In the genomic region with DNA sequence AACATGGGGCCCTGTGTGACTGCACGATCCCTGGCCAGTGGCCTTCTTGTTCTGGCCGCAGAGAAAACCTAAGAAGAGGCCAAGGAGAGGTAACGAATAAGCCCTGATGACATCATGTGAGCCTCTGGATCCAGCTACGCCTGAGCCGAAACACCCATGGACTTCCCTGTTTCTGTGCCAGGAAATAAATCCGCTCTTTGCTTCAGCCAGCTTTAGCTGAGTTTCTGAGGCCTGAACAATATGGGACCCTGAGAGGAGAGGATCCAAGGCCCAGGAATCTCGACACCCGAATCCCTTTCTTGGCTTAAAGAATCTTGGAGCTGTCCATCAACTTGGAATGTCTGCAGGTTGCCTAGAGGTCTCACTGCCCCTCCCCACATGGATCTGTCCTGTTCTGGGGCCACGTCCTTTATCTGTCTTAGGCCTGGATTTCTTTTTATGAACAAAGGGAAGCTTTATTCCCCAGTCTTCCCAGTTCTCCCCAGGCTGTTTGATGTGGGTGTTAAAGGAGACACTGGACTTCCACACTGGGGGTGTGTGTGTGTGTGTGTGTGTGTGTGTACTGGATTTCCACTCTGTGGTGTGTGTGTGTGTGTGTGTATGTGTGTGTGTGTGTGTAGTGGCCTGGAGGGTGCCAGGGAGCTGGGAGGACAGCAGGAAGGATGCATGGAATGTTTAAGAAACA, we compare ENCODE assay signal across 10 cellular contexts. TPM values are rescaled to one million over a fixed set of nuclear protein-coding genes. Genes with fewer than 3 reads are reported as not detected.
DNase-seq lines count a peak whose midpoint lies in the region; ATAC-seq, FAIRE-seq and TF ChIP-seq lines count a peak whose summit lies in the region.
"Had no signal": no experiment of that assay in that cellular context is flagged by ENCODE, and none has a peak within 500 bp of the region (broad histone marks: within the 10 kb centered on the region; RNA-seq: fewer than 3 reads in every experiment).

No MANE protein-coding gene starts in this region.

- WGBS in K562 (ENCODE audit: insufficient coverage, low coverage, missing lambda C conversion rate), result 59% methylated on average over 9 of the region's 9 CpGs

- H3K4me2 ChIP-seq in K562 (ENCODE audit: insufficient read depth, low read length), result no peak overlapping the region

- peaks cover 25 to 35% of the 10 kb centered on the region in 2 experiments for H3K4me1 ChIP-seq in K562 (replicated peaks in 1 of 2; ENCODE audit: control insufficient read depth in 2 of 2, insufficient read depth in 2 of 2, low read length in 2 of 2)
- peaks cover 15% of the 10 kb centered on the region for H3K4me1 ChIP-seq in rectal smooth muscle tissue (ENCODE audit: control insufficient read depth, insufficient read depth, low read length)
- H3K4me1 ChIP-seq in CD8-positive, alpha-beta T cell (ENCODE audit: insufficient read depth, low read length), result peaks cover 9% of the 10 kb centered on the region

- no peaks in the 10 kb centered on the region for H3K27me3 Mint-ChIP-seq in Calu3 (ENCODE audit: unreplicated experiment)
- H3K27me3 Mint-ChIP-seq in CD8-positive, alpha-beta T cell (ENCODE audit: low read depth), result no peaks in the 10 kb centered on the region

- H3K27ac Mint-ChIP-seq in Calu3 (ENCODE audit: unreplicated experiment), result peak overlapping the region; percentile 78
- H3K27ac Mint-ChIP-seq in CD8-positive, alpha-beta T cell, result no peak overlapping the region

- no peak for TF ChIP-seq RAD21 in K562 (CRISPR knock-in tag; conservative IDR thresholded peaks at IDR 0.05 in 1 of 2, IDR thresholded peaks at IDR 0.05 in 1 of 2)

- H3K9ac ChIP-seq in K562 (ENCODE audit: insufficient read depth in 1 of 2, low read depth in 2 of 2, low read length in 2 of 2), result peak overlapping the region in 1 of 2 experiments; percentile 66; a peak in 1 of 4 replicates
- peak overlapping the region; percentile 41 for H3K9ac ChIP-seq in rectal smooth muscle tissue (ENCODE audit: low read length)

- TF ChIP-seq POLR2A in K562 (conservative IDR thresholded peaks at IDR 0.05), result no peak

- POLR2A ChIA-PET in K562 (lab: Yijun Ruan, JAX), result interaction anchor here (0.9 to 2.3 kb wide), 4 partner anchors 9 to 15 kb away, joined by 5 to 9 read pairs (median 7); a partner anchor contains a TSS
- POLR2A ChIA-PET in CD8-positive, alpha-beta T cell (lab: Charles Lee), result no interaction called here

- H3K9me3 ChIP-seq in K562 (replicated peaks; ENCODE audit: control insufficient read depth, insufficient read depth, low read depth, low read length), result no peaks in the 10 kb centered on the region
- H3K9me3 ChIP-seq in CD8-positive, alpha-beta T cell (ENCODE audit: low read length), result no peaks in the 10 kb centered on the region

- DNase-seq in Calu3, result no peak
- DNase-seq in K562 (ENCODE audit: extremely low read depth in 1 of 4, low spot score in 3 of 4), result no peak
- peak; percentile 53 for DNase-seq in left ventricle myocardium superior
- DNase-seq in CD8-positive, alpha-beta T cell, result no peak
- DNase-seq in stimulated activated naive CD4-positive, alpha-beta T cell (lab: John Stamatoyannopoulos, UW), result no peak
- DNase-seq: stimulated activated naive CD8-positive, alpha-beta T cell treated with anti-CD3 and anti-CD28 coated beads, Interleukin-15, Interleukin-2, amounts not matched to agents 100 U/mL and 50 U/mL, for 24 hours had no signal

- H3K4me3 ChIP-seq in K562 (no peak overlapping the region), rectal smooth muscle tissue (ENCODE audit: low read length) (no peak overlapping the region)
- no peak overlapping the region for H3K4me3 ChIP-seq in CD8-positive, alpha-beta T cell (ENCODE audit: low read depth, low read length)

- in situ Hi-C loops in K562 (cut with MboI), result loop anchor here (10.0 kb wide), 1 partner anchor 630 kb away; no protein-coding TSS in a partner anchor

- CTCF ChIA-PET in Calu3 (lab: Charles Lee), result interaction anchor here (0.6 to 1.2 kb wide), 5 partner anchors 11 to 331 kb away, joined by 3 to 6 read pairs (median 3); no protein-coding TSS in a partner anchor
- CTCF ChIA-PET in K562 (lab: Yijun Ruan, JAX; ENCODE audit: low intra/inter-chr PET ratio), result no interaction called here
- CTCF ChIA-PET in CD8-positive, alpha-beta T cell (lab: Charles Lee), result interaction anchor here (1.3 to 3.3 kb wide), 3 partner anchors 10 to 33 kb away, joined by 4 to 18 read pairs (median 8); no protein-coding TSS in a partner anchor

- H3K36me3 ChIP-seq in K562 (ENCODE audit: control insufficient read depth, insufficient read depth, low read length) (no peaks in the 10 kb centered on the region), rectal smooth muscle tissue (ENCODE audit: control insufficient read depth, insufficient read depth, low read length) (no peaks in the 10 kb centered on the region)
- H3K36me3 ChIP-seq in CD8-positive, alpha-beta T cell (ENCODE audit: insufficient read depth, low read length), result no peaks in the 10 kb centered on the region

- BruUV-seq in Calu3 (replicated peaks; lab: Mats Ljungman, UMichigan) (no TSS peak), K562 (replicated peaks; lab: Mats Ljungman, UMichigan) (no TSS peak)

- no peak for FAIRE-seq in K562 (lab: Jason Lieb, UNC)
- FAIRE-seq: D721Med had no signal

- H3K9me3 Mint-ChIP-seq in Calu3 (ENCODE audit: low read depth, unreplicated experiment), result peaks cover 2% of the 10 kb centered on the region
- no peaks in the 10 kb centered on the region for H3K9me3 Mint-ChIP-seq in CD8-positive, alpha-beta T cell

- TF ChIP-seq CTCF in Calu3 (IDR thresholded peaks at IDR 0.05; ENCODE audit: unreplicated experiment) (no peak), K562 (IDR thresholded peaks at IDR 0.05 in 2 of 3, conservative IDR thresholded peaks at IDR 0.05 in 1 of 3; ENCODE audit: insufficient read depth in 2 of 3, low read depth in 1 of 3, low read length in 3 of 3) (no peak)
- TF ChIP-seq CTCF in CD8-positive, alpha-beta T cell (IDR thresholded peaks at IDR 0.05), result no peak

- H3K27me3 ChIP-seq in K562 (ENCODE audit: control insufficient read depth in 2 of 2, insufficient read depth in 2 of 2, low read length in 2 of 2) (no peaks in the 10 kb centered on the region), rectal smooth muscle tissue (ENCODE audit: control insufficient read depth, insufficient read depth, low read length) (no peaks in the 10 kb centered on the region)
- H3K27me3 ChIP-seq in CD8-positive, alpha-beta T cell (ENCODE audit: insufficient read depth, low read length), result no peaks in the 10 kb centered on the region

- no peaks in the 10 kb centered on the region for H3K79me2 ChIP-seq in K562 (ENCODE audit: control insufficient read depth, insufficient read depth, low read length)

- H3K27ac ChIP-seq in K562 (ENCODE audit: extremely low read depth, low read depth, low read length), result no peak overlapping the region
- peak overlapping the region; percentile 42 for H3K27ac ChIP-seq in rectal smooth muscle tissue (ENCODE audit: low read depth, low read length)
- no peak overlapping the region for H3K27ac ChIP-seq in CD8-positive, alpha-beta T cell (ENCODE audit: low read depth, low read length)

- peaks cover 40% of the 10 kb centered on the region for H3K4me1 Mint-ChIP-seq in Calu3 (ENCODE audit: low read depth, unreplicated experiment)
- H3K4me1 Mint-ChIP-seq in CD8-positive, alpha-beta T cell (ENCODE audit: low read depth), result peaks cover 12% of the 10 kb centered on the region

- H3K9me1 ChIP-seq in K562 (ENCODE audit: control insufficient read depth, insufficient read depth, low read length), result no peaks in the 10 kb centered on the region

- peaks cover 19% of the 10 kb centered on the region for H3K36me3 Mint-ChIP-seq in Calu3 (ENCODE audit: insufficient read depth, unreplicated experiment)
- no peaks in the 10 kb centered on the region for H3K36me3 Mint-ChIP-seq in CD8-positive, alpha-beta T cell

- no peak for TF ChIP-seq EP300 in K562 (IDR thresholded peaks at IDR 0.05; ENCODE audit: low read length)

- H2AFZ ChIP-seq in K562 (ENCODE audit: low read depth, low read length), result no peak overlapping the region

- ATAC-seq in K562, result no peak
- peak; percentile 62 for ATAC-seq in left ventricle myocardium superior
- no peak for ATAC-seq in CD8-positive, alpha-beta T cell
- no peak for ATAC-seq in HG02642 (IDR thresholded peaks at IDR 0.05; ENCODE audit: poor library complexity, unreplicated experiment)
- ATAC-seq in HG03045 (IDR thresholded peaks at IDR 0.05; ENCODE audit: unreplicated experiment), result no peak
- ATAC-seq: stimulated activated naive CD8-positive, alpha-beta T cell treated with anti-CD3 and anti-CD28 coated beads, Interleukin-15, Interleukin-2, amounts not matched to agents 100 U/mL and 50 U/mL, for 24 hours had no signal

- peak overlapping the region; percentile 33 for H3K4me3 Mint-ChIP-seq in Calu3 (ENCODE audit: low read depth, unreplicated experiment)
- no peak overlapping the region for H3K4me3 Mint-ChIP-seq in CD8-positive, alpha-beta T cell

- H4K20me1 ChIP-seq in K562 (replicated peaks; ENCODE audit: control insufficient read depth, insufficient read depth, low read length), result no peaks in the 10 kb centered on the region

- intact Hi-C loops in Calu3 (cut with micrococcal nuclease; ENCODE audit: unreplicated experiment) (no loop called here), K562 (cut with micrococcal nuclease) (no loop called here), left ventricle myocardium superior (cut with micrococcal nuclease) (no loop called here)
- intact Hi-C loops in CD8-positive, alpha-beta T cell (cut with DNase I, micrococcal nuclease), result no loop called here

RNA-seq across cellular contexts. Expression of a gene that starts 13.7 kb away (rescaled TPM):
- total RNA-seq in Calu3 (2022) (53.1 and 60.3 TPM in 2 replicates), K562 (2014; rRNA removed) (11.9 and 13.6 TPM in 2 replicates), K562 (2014; rRNA removed; fragmentation: Illumina TruSeq; extraction: Trizol) (0.19 and 0.22 TPM in 2 replicates), K562 (2015; rRNA removed; fragmentation: Illumina TruSeq; extraction: Trizol) (0.76 and 1.3 TPM in 2 replicates), K562 (2021) (4.9 and 5.7 TPM in 2 replicates), left ventricle myocardium superior (3.5 TPM)
- total RNA-seq in K562 (2011; cell fraction: chromatin; rRNA removed; ENCODE audit: low replicate concordance), result 0.25 and 1.5 TPM in 2 replicates
- total RNA-seq in K562 (2011; cell fraction: nucleolus; rRNA removed), result 2.9 and 4.7 TPM in 2 replicates
- 1.9 and 2.3 TPM in 2 replicates for total RNA-seq in K562 (2011; cell fraction: nucleoplasm; rRNA removed)
- polyA plus RNA-seq in K562 (2011; rRNA removed) (0.52 and 1.6 TPM in 2 replicates), K562 (2014; fragmentation: Illumina TruSeq; extraction: Trizol) (0.25 and 0.29 TPM in 2 replicates), K562 (2014; fragmentation: Nextera tagmentation; extraction: Ambion mirVana) (under 1 TPM; 0.14 to 0.18 TPM), K562 (2014; rRNA removed) (4.0 and 4.7 TPM in 2 replicates)
- polyA plus RNA-seq in K562 (2011; cell fraction: cytosol; rRNA removed), result 2.4 and 5.6 TPM in 2 replicates
- 4.3 and 4.5 TPM in 2 replicates for polyA plus RNA-seq in K562 (2011; cell fraction: nucleus; rRNA removed)
- 1.6 and 2.5 TPM in 2 replicates for polyA plus RNA-seq in K562 (2012)
- 0.32 and 0.48 TPM in 2 replicates for polyA minus RNA-seq in K562 (2011; rRNA and poly(A)+ RNA removed)
- polyA minus RNA-seq in K562 (2011; cell fraction: cytosol; rRNA and poly(A)+ RNA removed), result 1.7 and 3.7 TPM in 2 replicates
- polyA minus RNA-seq in K562 (2011; cell fraction: nucleus; rRNA and poly(A)+ RNA removed), result 3.2 and 4.7 TPM in 2 replicates
- total RNA-seq in CD8-positive, alpha-beta T cell, result 10 to 100 TPM; 21.7 to 25.1 TPM

RNA-seq across cellular contexts. Expression of a gene that starts 53.2 kb away (rescaled TPM):
- total RNA-seq in Calu3 (2022), result 76.2 and 83.3 TPM in 2 replicates
- total RNA-seq in K562 (2011; cell fraction: chromatin; rRNA removed; ENCODE audit: low replicate concordance), result 42.2 and 97.6 TPM in 2 replicates
- total RNA-seq in K562 (2011; cell fraction: nucleolus; rRNA removed), result 57.8 and 60.5 TPM in 2 replicates
- 50.5 and 57.4 TPM in 2 replicates for total RNA-seq in K562 (2011; cell fraction: nucleoplasm; rRNA removed)
- total RNA-seq in K562 (2014; rRNA removed), result 87.7 and 122 TPM in 2 replicates
- 54.0 and 58.6 TPM in 2 replicates for total RNA-seq in K562 (2014; rRNA removed; fragmentation: Illumina TruSeq; extraction: Trizol)
- 73.0 and 77.4 TPM in 2 replicates for total RNA-seq in K562 (2015; rRNA removed; fragmentation: Illumina TruSeq; extraction: Trizol)
- 109 and 119 TPM in 2 replicates for total RNA-seq in K562 (2021)
- polyA plus RNA-seq in K562 (2011; rRNA removed), result 106 and 121 TPM in 2 replicates
- polyA plus RNA-seq in K562 (2011; cell fraction: cytosol; rRNA removed), result 85.0 and 104 TPM in 2 replicates
- polyA plus RNA-seq in K562 (2011; cell fraction: nucleus; rRNA removed), result 59.1 and 61.5 TPM in 2 replicates
- polyA plus RNA-seq in K562 (2012), result 76.9 and 94.0 TPM in 2 replicates
- polyA plus RNA-seq in K562 (2014; fragmentation: Illumina TruSeq; extraction: Trizol), result 72.6 and 83.7 TPM in 2 replicates
- 1 to 10 TPM; 1.7 to 3.4 TPM for polyA plus RNA-seq in K562 (2014; fragmentation: Nextera tagmentation; extraction: Ambion mirVana)
- 60.6 and 66.3 TPM in 2 replicates for polyA plus RNA-seq in K562 (2014; rRNA removed)
- 99.5 and 120 TPM in 2 replicates for polyA minus RNA-seq in K562 (2011; rRNA and poly(A)+ RNA removed)
- polyA minus RNA-seq in K562 (2011; cell fraction: cytosol; rRNA and poly(A)+ RNA removed), result 61.5 and 61.9 TPM in 2 replicates
- 15.3 and 28.9 TPM in 2 replicates for polyA minus RNA-seq in K562 (2011; cell fraction: nucleus; rRNA and poly(A)+ RNA removed)
- 186 TPM for total RNA-seq in left ventricle myocardium superior
- 10 to 100 TPM; 24.7 to 26.8 TPM for total RNA-seq in CD8-positive, alpha-beta T cell

RNA-seq across cellular contexts. Expression of a gene that starts 53.8 kb away (rescaled TPM):
- total RNA-seq in Calu3 (2022) (7.1 and 9.2 TPM in 2 replicates), K562 (2014; rRNA removed) (8.2 and 10.1 TPM in 2 replicates), K562 (2014; rRNA removed; fragmentation: Illumina TruSeq; extraction: Trizol) (2.7 and 3.7 TPM in 2 replicates), K562 (2015; rRNA removed; fragmentation: Illumina TruSeq; extraction: Trizol) (4.7 and 4.8 TPM in 2 replicates), K562 (2021) (13.8 and 14.8 TPM in 2 replicates), left ventricle myocardium superior (94.6 TPM)
- 9.6 and 13.0 TPM in 2 replicates for total RNA-seq in K562 (2011; cell fraction: chromatin; rRNA removed; ENCODE audit: low replicate concordance)
- 6.7 and 10.3 TPM in 2 replicates for total RNA-seq in K562 (2011; cell fraction: nucleolus; rRNA removed)
- total RNA-seq in K562 (2011; cell fraction: nucleoplasm; rRNA removed), result 6.0 and 8.1 TPM in 2 replicates
- polyA plus RNA-seq in K562 (2011; rRNA removed) (5.4 and 9.6 TPM in 2 replicates), K562 (2014; fragmentation: Illumina TruSeq; extraction: Trizol) (7.4 and 11.7 TPM in 2 replicates), K562 (2014; fragmentation: Nextera tagmentation; extraction: Ambion mirVana) (under 1 TPM; 0.20 to 0.67 TPM), K562 (2014; rRNA removed) (6.2 and 6.3 TPM in 2 replicates)
- 8.6 and 11.9 TPM in 2 replicates for polyA plus RNA-seq in K562 (2011; cell fraction: cytosol; rRNA removed)
- polyA plus RNA-seq in K562 (2011; cell fraction: nucleus; rRNA removed), result 12.2 and 15.8 TPM in 2 replicates
- 10.9 and 22.6 TPM in 2 replicates for polyA plus RNA-seq in K562 (2012)
- polyA minus RNA-seq in K562 (2011; rRNA and poly(A)+ RNA removed), result 5.0 and 5.1 TPM in 2 replicates
- polyA minus RNA-seq in K562 (2011; cell fraction: cytosol; rRNA and poly(A)+ RNA removed), result 7.5 and 12.5 TPM in 2 replicates
- polyA minus RNA-seq in K562 (2011; cell fraction: nucleus; rRNA and poly(A)+ RNA removed), result 2.2 and 4.3 TPM in 2 replicates
- 1 to 10 TPM; 5.6 to 6.3 TPM for total RNA-seq in CD8-positive, alpha-beta T cell
